8 cellular contexts compared by ENCODE assay signal in genomic region chr16:14634389-14634725, GRCh38. TPM values are rescaled to one million over a fixed set of nuclear protein-coding genes. Genes with fewer than 3 reads are reported as not detected.
A peak's percentile ranks its signal among the peaks of the same experiment; 100 is the strongest.
DNase-seq lines count a peak whose midpoint lies in the region; ATAC-seq, FAIRE-seq and TF ChIP-seq lines count a peak whose summit lies in the region.

No MANE protein-coding gene starts in this region.

- H3K27ac ChIP-seq in 22Rv1 (peak overlapping the region; percentile 94), brain microvascular endothelial cell (no peak overlapping the region), muscle layer of duodenum (ENCODE audit: low read length) (peak overlapping the region; percentile 10)

- H3K27me3 ChIP-seq in brain microvascular endothelial cell (replicated peaks) (no peaks in the 10 kb centered on the region), muscle layer of duodenum (ENCODE audit: low read depth, low read length) (no peaks in the 10 kb centered on the region)

- peaks cover 5% of the 10 kb centered on the region for H3K9me3 Mint-ChIP-seq in HFFc6

- peaks cover 12 to 28% of the 10 kb centered on the region in 2 donors for H3K4me1 ChIP-seq in muscle layer of duodenum (ENCODE audit: control insufficient read depth in 1 of 2, insufficient read depth in 2 of 2, low read length in 2 of 2)

- in situ Hi-C loops in brain microvascular endothelial cell (cut with HindIII; ENCODE audit: low pct_ligation_motif_present, low sequenced_read_pairs), result no loop called here

- H3K4me3 Mint-ChIP-seq in HFFc6, result peak overlapping the region; percentile 95

- peaks cover 39% of the 10 kb centered on the region for H3K4me1 Mint-ChIP-seq in HFFc6 (ENCODE audit: low read depth)

- DNase-seq in HFFc6, result no peak
- DNase-seq in brain microvascular endothelial cell, result no peak
- DNase-seq in AG08395 (ENCODE audit: low spot score), result no peak
- DNase-seq in frontal cortex (ENCODE audit: low spot score in 2 of 2), result no peak
- DNase-seq in urothelium cell line (ENCODE audit: low spot score), result no peak

- H3K4me3 ChIP-seq in brain microvascular endothelial cell (ENCODE audit: low read depth, low read length), result peak overlapping the region; percentile 94
- H3K4me3 ChIP-seq in muscle layer of duodenum (ENCODE audit: low read depth in 1 of 2, low read length in 2 of 2), result peak overlapping the region; percentile 87 to 99

- H3K36me3 ChIP-seq in brain microvascular endothelial cell (replicated peaks), result peaks cover 5% of the 10 kb centered on the region
- H3K36me3 ChIP-seq in muscle layer of duodenum (ENCODE audit: control insufficient read depth in 1 of 2, insufficient read depth in 2 of 2, low read length in 2 of 2), result peaks cover 0 to 4% of the 10 kb centered on the region in 2 donors

- ATAC-seq in HG02884 (IDR thresholded peaks at IDR 0.05; ENCODE audit: unreplicated experiment), result no peak

- H3K27me3 Mint-ChIP-seq in HFFc6 (ENCODE audit: insufficient read depth), result peaks cover 2% of the 10 kb centered on the region; the same call in 1 of the 2 replicates

- H3K9me3 ChIP-seq in muscle layer of duodenum (ENCODE audit: control insufficient read depth in 1 of 2, low read length in 2 of 2), result no peaks in the 10 kb centered on the region

- TF ChIP-seq CTCF in 22Rv1 (IDR thresholded peaks at IDR 0.05), result no peak
- no peak for TF ChIP-seq CTCF in HFFc6 (IDR thresholded peaks at IDR 0.05)
- no peak for TF ChIP-seq CTCF in brain microvascular endothelial cell (IDR thresholded peaks at IDR 0.05; ENCODE audit: low read depth, low read length, missing control alignments)

- H3K36me3 Mint-ChIP-seq in HFFc6 (ENCODE audit: low read depth), result peaks cover 28% of the 10 kb centered on the region

- H3K27ac Mint-ChIP-seq in HFFc6, result peak overlapping the region; percentile 96

- FAIRE-seq in frontal cortex (lab: Jason Lieb, UNC) (no peak), urothelium cell line (lab: Jason Lieb, UNC) (no peak)

RNA-seq across cellular contexts. Expression of gene BFAR, which starts 1.6 kb away (rescaled TPM):
- 10 to 100 TPM; 60.8 to 70.2 (median 68.2) TPM for total RNA-seq in HFFc6 (2021; fragmentation: NEBNext Ultra II Directional; extraction: Animal tissue kit (Norgen Biotek cat#: 25700))
- 58.3 TPM for total RNA-seq in frontal cortex

RNA-seq across cellular contexts. Expression of gene PARN, which starts 4.3 kb away (rescaled TPM):
- total RNA-seq in HFFc6 (2021; fragmentation: NEBNext Ultra II Directional; extraction: Animal tissue kit (Norgen Biotek cat#: 25700)), result 10 to 100 TPM; 25.5 to 36.1 (median 30.4) TPM
- 30.2 TPM for total RNA-seq in frontal cortex

RNA-seq across cellular contexts. Expression of gene PLA2G10, which starts 59.8 kb away (rescaled TPM):
- total RNA-seq in HFFc6 (2021; fragmentation: NEBNext Ultra II Directional; extraction: Animal tissue kit (Norgen Biotek cat#: 25700)), result not detected
- not detected for total RNA-seq in frontal cortex
